Comparison of ENCODE assay signal across 16 cellular contexts in the genomic region with DNA sequence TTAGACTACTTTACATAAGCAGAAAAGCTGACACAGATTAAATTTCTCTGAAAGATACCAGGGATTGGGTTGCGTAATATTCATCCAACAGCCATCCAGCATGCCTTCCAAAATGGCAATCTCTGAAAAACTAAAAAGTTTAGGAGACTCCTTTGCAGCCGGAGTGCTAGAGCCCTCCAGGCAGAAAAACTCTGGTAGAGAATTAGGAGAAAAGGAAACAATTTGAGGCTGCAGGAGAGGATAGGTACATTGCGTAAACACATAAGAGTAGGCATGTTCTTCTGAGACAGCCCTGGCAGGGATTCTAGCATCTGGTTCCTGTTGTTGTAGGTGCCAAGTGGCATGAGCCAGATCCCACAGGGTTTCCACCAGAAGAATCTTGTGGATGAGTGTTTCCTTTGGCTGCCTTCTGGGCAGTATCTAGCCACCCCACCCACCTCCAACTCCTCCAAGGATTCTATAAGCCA.
DNase-seq lines count a peak whose midpoint lies in the region; ATAC-seq, FAIRE-seq and TF ChIP-seq lines count a peak whose summit lies in the region.
"Had no signal": no experiment of that assay in that cellular context is flagged by ENCODE, and none has a peak within 500 bp of the region (broad histone marks: within the 10 kb centered on the region; RNA-seq: fewer than 3 reads in every experiment).

No MANE protein-coding gene starts in this region.

- CTCF ChIA-PET in K562 (lab: Yijun Ruan, JAX; ENCODE audit: low intra/inter-chr PET ratio), result no interaction called here

- H3K36me3 ChIP-seq in K562 (ENCODE audit: control insufficient read depth, insufficient read depth, low read length) (no peaks in the 10 kb centered on the region), subcutaneous abdominal adipose tissue (ENCODE audit: control insufficient read depth in 5 of 5, insufficient read depth in 5 of 5, low read length in 5 of 5) (no peaks in the 10 kb centered on the region)
- H3K36me3 ChIP-seq: heart left ventricle, prostate gland, thoracic aorta had no signal

- POLR2A ChIA-PET in K562 (lab: Yijun Ruan, JAX), result no interaction called here

- H3K9ac ChIP-seq in K562 (ENCODE audit: insufficient read depth in 1 of 2, low read depth in 2 of 2, low read length in 2 of 2) (no peak overlapping the region), subcutaneous abdominal adipose tissue (ENCODE audit: low read length in 5 of 5) (no peak overlapping the region)

- no peak for FAIRE-seq in K562 (lab: Jason Lieb, UNC)

- H3K9me3 ChIP-seq in K562 (replicated peaks; ENCODE audit: control insufficient read depth, insufficient read depth, low read depth, low read length) (no peaks in the 10 kb centered on the region), subcutaneous abdominal adipose tissue (ENCODE audit: control insufficient read depth in 5 of 5, low read length in 5 of 5) (no peaks in the 10 kb centered on the region)
- H3K9me3 ChIP-seq: heart left ventricle, prostate gland, thoracic aorta had no signal

- no peak overlapping the region for H3K4me3 Mint-ChIP-seq in glutamatergic neuron (ENCODE audit: unreplicated experiment)
- H3K4me3 Mint-ChIP-seq: activated CD8-positive, alpha-beta T cell treated with anti-CD3 and anti-CD28 coated beads, Interleukin-2, amount 10 ng/mL, durations not matched to agents 7 days and 5 days; dendritic cell treated with granulocyte-macrophage colony-stimulating factor and Interleukin-4, amounts not matched to agents 40 ng/mL and 50 ng/mL, for 4 days; T-helper 2 cell treated with Interferon-gamma antibody and Interleukin-4, amounts not matched to agents 5 μg/mL and 100 μg/mL, for 36 hours had no signal

- H2AFZ ChIP-seq in K562 (ENCODE audit: low read depth, low read length), result no peak overlapping the region

- TF ChIP-seq CTCF in K562 (IDR thresholded peaks at IDR 0.05 in 2 of 3, conservative IDR thresholded peaks at IDR 0.05 in 1 of 3; ENCODE audit: insufficient read depth in 2 of 3, low read depth in 1 of 3, low read length in 3 of 3) (no peak), glutamatergic neuron (IDR thresholded peaks at IDR 0.05; ENCODE audit: partially characterized antibody, unreplicated experiment) (no peak)

- TF ChIP-seq EP300 in K562 (IDR thresholded peaks at IDR 0.05; ENCODE audit: low read length), result no peak

- H3K27ac ChIP-seq in K562 (ENCODE audit: extremely low read depth, low read depth, low read length) (no peak overlapping the region), subcutaneous abdominal adipose tissue (ENCODE audit: low read depth, low read length) (peak overlapping the region; percentile 25)
- H3K27ac ChIP-seq: prostate gland, thoracic aorta had no signal

- H3K4me1 Mint-ChIP-seq in glutamatergic neuron (ENCODE audit: low read depth, unreplicated experiment), result no peaks in the 10 kb centered on the region

- H3K27me3 ChIP-seq in K562 (ENCODE audit: control insufficient read depth in 2 of 2, insufficient read depth in 2 of 2, low read length in 2 of 2), result no peaks in the 10 kb centered on the region
- H3K27me3 ChIP-seq in subcutaneous abdominal adipose tissue (ENCODE audit: control insufficient read depth in 5 of 5, insufficient read depth in 4 of 5, low read length in 5 of 5), result no peaks in the 10 kb centered on the region
- H3K27me3 ChIP-seq: heart left ventricle had no signal

- ATAC-seq in K562 (no peak), HG02610 (IDR thresholded peaks at IDR 0.05; ENCODE audit: unreplicated experiment) (no peak), HG03520 (IDR thresholded peaks at IDR 0.05; ENCODE audit: unreplicated experiment) (no peak)
- ATAC-seq: activated CD8-positive, alpha-beta T cell treated with anti-CD3 and anti-CD28 coated beads, Interleukin-2, amount 10 ng/mL, durations not matched to agents 7 days and 5 days had no signal

- 26% methylated on average over 3 of the region's 3 CpGs for WGBS in K562 (ENCODE audit: insufficient coverage, low coverage, missing lambda C conversion rate)

- H3K4me1 ChIP-seq in K562 (replicated peaks in 1 of 2; ENCODE audit: control insufficient read depth in 2 of 2, insufficient read depth in 2 of 2, low read length in 2 of 2) (no peaks in the 10 kb centered on the region), subcutaneous abdominal adipose tissue (ENCODE audit: control insufficient read depth in 5 of 5, insufficient read depth in 5 of 5, low read length in 5 of 5) (peaks cover 0 to 8% (median 0%) of the 10 kb centered on the region in 5 donors)
- H3K4me1 ChIP-seq: heart left ventricle, prostate gland had no signal

- in situ Hi-C loops in K562 (cut with MboI), result no loop called here

- H3K27ac Mint-ChIP-seq in glutamatergic neuron (ENCODE audit: unreplicated experiment), result no peak overlapping the region
- H3K27ac Mint-ChIP-seq: activated CD8-positive, alpha-beta T cell treated with anti-CD3 and anti-CD28 coated beads, Interleukin-2, amount 10 ng/mL, durations not matched to agents 7 days and 5 days; dendritic cell treated with granulocyte-macrophage colony-stimulating factor and Interleukin-4, amounts not matched to agents 40 ng/mL and 50 ng/mL, for 4 days; T-helper 2 cell treated with Interferon-gamma antibody and Interleukin-4, amounts not matched to agents 5 μg/mL and 100 μg/mL, for 36 hours had no signal

- no peaks in the 10 kb centered on the region for H3K36me3 Mint-ChIP-seq in glutamatergic neuron (ENCODE audit: unreplicated experiment)

- H3K9me3 Mint-ChIP-seq in glutamatergic neuron (ENCODE audit: unreplicated experiment), result peaks cover 3% of the 10 kb centered on the region
- H3K9me3 Mint-ChIP-seq: dendritic cell treated with granulocyte-macrophage colony-stimulating factor and Interleukin-4, amounts not matched to agents 40 ng/mL and 50 ng/mL, for 4 days; T-helper 2 cell treated with Interferon-gamma antibody and Interleukin-4, amounts not matched to agents 5 μg/mL and 100 μg/mL, for 36 hours had no signal

- no peaks in the 10 kb centered on the region for H4K20me1 ChIP-seq in K562 (replicated peaks; ENCODE audit: control insufficient read depth, insufficient read depth, low read length)

- BruUV-seq in K562 (replicated peaks; lab: Mats Ljungman, UMichigan), result no TSS peak

- H3K4me3 ChIP-seq in K562, result no peak overlapping the region
- no peak overlapping the region for H3K4me3 ChIP-seq in subcutaneous abdominal adipose tissue (ENCODE audit: low read depth in 1 of 5, low read length in 5 of 5)
- H3K4me3 ChIP-seq: heart left ventricle, prostate gland, thoracic aorta had no signal

- H3K9me1 ChIP-seq in K562 (ENCODE audit: control insufficient read depth, insufficient read depth, low read length), result no peaks in the 10 kb centered on the region

- no peak for TF ChIP-seq POLR2A in K562 (conservative IDR thresholded peaks at IDR 0.05)

- DNase-seq in HS-27A (ENCODE audit: low read depth) (peak; percentile 72), K562 (ENCODE audit: extremely low read depth in 1 of 4, low spot score in 3 of 4) (no peak), hepatic stellate cell (ENCODE audit: low spot score) (peak; percentile 5), glutamatergic neuron (no peak)
- DNase-seq: activated CD8-positive, alpha-beta T cell treated with anti-CD3 and anti-CD28 coated beads, Interleukin-2, amount 10 ng/mL, durations not matched to agents 7 days and 5 days; activated naive CD4-positive, alpha-beta T cell treated with anti-CD3 and anti-CD28 coated beads, Interleukin-2, amount 50 U/mL, for 16 hours; DMS79; OCI-M1 had no signal

- H3K27me3 Mint-ChIP-seq in glutamatergic neuron (ENCODE audit: unreplicated experiment), result no peaks in the 10 kb centered on the region
- H3K27me3 Mint-ChIP-seq: dendritic cell treated with granulocyte-macrophage colony-stimulating factor and Interleukin-4, amounts not matched to agents 40 ng/mL and 50 ng/mL, for 4 days had no signal

- no peak overlapping the region for H3K4me2 ChIP-seq in K562 (ENCODE audit: insufficient read depth, low read length)

- no peak for TF ChIP-seq RAD21 in K562 (CRISPR knock-in tag; conservative IDR thresholded peaks at IDR 0.05 in 1 of 2, IDR thresholded peaks at IDR 0.05 in 1 of 2)

- intact Hi-C loops in K562 (cut with micrococcal nuclease), result no loop called here

- no peaks in the 10 kb centered on the region for H3K79me2 ChIP-seq in K562 (ENCODE audit: control insufficient read depth, insufficient read depth, low read length)

TF ChIP-seq in K562, 482 proteins besides CTCF, POLR2A, EP300 and RAD21:
- no peak for TF ChIP-seq ZNF589 (CRISPR knock-in tag; IDR thresholded peaks at IDR 0.05; ENCODE audit: low read depth)
- TF ChIP-seq HSF4 (CRISPR knock-in tag; IDR thresholded peaks at IDR 0.05; ENCODE audit: borderline replicate concordance), result no peak
- TF ChIP-seq CEBPG (CRISPR knock-in tag; IDR thresholded peaks at IDR 0.05), result no peak
- peak in 1 of 2 experiments; percentile 81; a peak in 2 of 4 replicates for TF ChIP-seq CEBPG (tag; conservative IDR thresholded peaks at IDR 0.05 in 1 of 2, IDR thresholded peaks at IDR 0.05 in 1 of 2)
- TF ChIP-seq CEBPB (tag; IDR thresholded peaks at IDR 0.05), result peak; percentile 71
- TF ChIP-seq PHTF2 (CRISPR knock-in tag; IDR thresholded peaks at IDR 0.05), result no peak
- no peak for TF ChIP-seq ZNF174 (CRISPR knock-in tag; IDR thresholded peaks at IDR 0.05)
TF ChIP-seq in K562: peak in this region for 2.

Comparison
In these comparisons a context has a peak if more than half of its experiments do, and no peak if none do; other contexts are left out.
1. DNase-seq: peak in HS-27A (single experiment) and hepatic stellate cell (single experiment); none in K562 (0 of 4) and glutamatergic neuron (single experiment).